In genomic region chr11:73142128-73142377, GRCh38 we compare ENCODE assay signal across 9 cellular contexts. TPM values are rescaled to one million over a fixed set of nuclear protein-coding genes. Genes with fewer than 3 reads are reported as not detected.
A peak's percentile ranks its signal among the peaks of the same experiment; 100 is the strongest.
DNase-seq lines count a peak whose midpoint lies in the region; ATAC-seq, FAIRE-seq and TF ChIP-seq lines count a peak whose summit lies in the region.
"Had no signal": no experiment of that assay in that cellular context is flagged by ENCODE, and none has a peak within 500 bp of the region (broad histone marks: within the 10 kb centered on the region; RNA-seq: fewer than 3 reads in every experiment).

TSS of gene FCHSD2 (minus strand) at chr11:73142318. CDS start at chr11:73141877, 441 bp downstream.

- H3K36me3 ChIP-seq in kidney (ENCODE audit: control insufficient read depth in 1 of 2, insufficient read depth in 2 of 2, low read length in 2 of 2), result no peaks in the 10 kb centered on the region
- H3K36me3 ChIP-seq in stomach, result peaks cover 0 to 5% (median 0%) of the 10 kb centered on the region in 4 donors

- peak within 1 kb of the TSS; percentile 98 to 99 for H3K27ac ChIP-seq in kidney (ENCODE audit: low read depth in 2 of 2, low read length in 2 of 2)
- H3K27ac ChIP-seq in stomach, result peak within 1 kb of the TSS; percentile 94 to 99 (median 97)

- no peaks in the 10 kb centered on the region for H3K9me3 Mint-ChIP-seq in activated T-cell treated with anti-CD3 and anti-CD28 coated beads, Interleukin-2, amount 50 U/mL, for 4 hours

- H3K4me3 ChIP-seq in astrocyte of the cerebellum (ENCODE audit: low read depth, low read length) (peak within 1 kb of the TSS; percentile 92), kidney (ENCODE audit: low read length in 2 of 2) (peak within 1 kb of the TSS; percentile 74 to 84), stomach (peak within 1 kb of the TSS; percentile 79 to 97 (median 93))

- H3K4me3 Mint-ChIP-seq in activated T-cell treated with anti-CD3 and anti-CD28 coated beads, Interleukin-2, amount 50 U/mL, for 4 hours, result peak within 1 kb of the TSS; percentile 99

- FAIRE-seq in kidney (lab: Jason Lieb, UNC), result no peak
- no peak for FAIRE-seq in HTR-8/SVneo (lab: Jason Lieb, UNC)
- FAIRE-seq: islet of Langerhans had no signal

- H3K9me3 ChIP-seq in kidney (ENCODE audit: control insufficient read depth in 1 of 2, low read length in 2 of 2), result no peaks in the 10 kb centered on the region
- no peaks in the 10 kb centered on the region for H3K9me3 ChIP-seq in stomach

- WGBS in stomach, 5 donors, result 0 to 1% (median 1%) methylated on average over 14 to 28 of the region's 35 CpGs

- H3K27me3 Mint-ChIP-seq in activated T-cell treated with anti-CD3 and anti-CD28 coated beads, Interleukin-2, amount 50 U/mL, for 4 hours (ENCODE audit: low read depth), result no peaks in the 10 kb centered on the region

- peaks cover 10 to 14% of the 10 kb centered on the region in 2 donors for H3K4me1 ChIP-seq in kidney (ENCODE audit: control insufficient read depth in 1 of 2, insufficient read depth in 1 of 2, low read depth in 1 of 2, low read length in 2 of 2)
- peaks cover 20 to 64% (median 43%) of the 10 kb centered on the region in 4 donors for H3K4me1 ChIP-seq in stomach

- H3K36me3 Mint-ChIP-seq in activated T-cell treated with anti-CD3 and anti-CD28 coated beads, Interleukin-2, amount 50 U/mL, for 4 hours (ENCODE audit: insufficient read depth), result peaks cover 6% of the 10 kb centered on the region

- DNase-seq in activated T-cell treated with anti-CD3 and anti-CD28 coated beads, Interleukin-2, amount 50 U/mL, for 4 hours, result no peak
- DNase-seq in activated T-cell treated with anti-CD3 and anti-CD28 coated beads, Interleukin-2, amount 50 U/mL, for 1 hour, result no peak
- DNase-seq in astrocyte of the cerebellum (ENCODE audit: low read depth) (no peak), kidney (no peak), stomach (no peak), RPMI8226 (no peak), HTR-8/SVneo (ENCODE audit: insufficient read length, low spot score) (no peak)

- no peak for TF ChIP-seq EP300 in stomach (IDR thresholded peaks at IDR 0.05)

- no peaks in the 10 kb centered on the region for H3K27me3 ChIP-seq in stomach

- no peak for ATAC-seq in activated T-cell treated with anti-CD3 and anti-CD28 coated beads, Interleukin-2, amount 50 U/mL, for 4 hours
- ATAC-seq in HG02840 (IDR thresholded peaks at IDR 0.05; ENCODE audit: low FRiP score, unreplicated experiment), result no peak

- intact Hi-C loops in kidney (cut with DNase I), result no loop called here
- intact Hi-C loops in stomach (cut with DNase I; ENCODE audit: low total_unique reads), result no loop called here

- peak within 1 kb of the TSS; percentile 45 to 84 for H3K9ac ChIP-seq in kidney (ENCODE audit: low read length in 2 of 2)

- in situ Hi-C loops in astrocyte of the cerebellum (cut with HindIII; ENCODE audit: low sequenced_read_pairs), result no loop called here

- H3K4me1 Mint-ChIP-seq in activated T-cell treated with anti-CD3 and anti-CD28 coated beads, Interleukin-2, amount 50 U/mL, for 4 hours (ENCODE audit: low read depth), result peaks cover 53% of the 10 kb centered on the region

- no peak for TF ChIP-seq POLR2A in stomach (IDR thresholded peaks at IDR 0.05)

- TF ChIP-seq CTCF in astrocyte of the cerebellum (IDR thresholded peaks at IDR 0.05; ENCODE audit: low read depth, low read length, missing control alignments), result no peak
- TF ChIP-seq CTCF in kidney (IDR thresholded peaks at IDR 0.05; ENCODE audit: borderline replicate concordance, extremely low read depth, insufficient read depth), result no peak
- TF ChIP-seq CTCF in stomach (IDR thresholded peaks at IDR 0.05), result no peak

RNA-seq across cellular contexts. Expression of gene FCHSD2, which starts in this region (rescaled TPM):
- total RNA-seq in activated T-cell treated with anti-CD3 and anti-CD28 coated beads, Interleukin-2, amount 50 U/mL, for 4 hours, result 10 to 100 TPM; 16.3 to 25.0 (median 20.3) TPM
- 58.7 TPM for total RNA-seq in kidney
- 8.0 TPM for polyA plus RNA-seq in kidney (ENCODE audit: insufficient read depth, low read depth, low replicate concordance)
- total RNA-seq in stomach, result 10 to 100 TPM; 11.6 to 64.3 (median 21.8) TPM
- 1 to 10 TPM; 5.7 to 9.8 (median 9.6) TPM for polyA plus RNA-seq in stomach
